1 cellular context compared by ENCODE assay signal in genomic region chr1:8423702-8424538, GRCh38.
TF ChIP-seq lines count a peak whose summit lies in the region.

No MANE protein-coding gene starts in this region.

TF ChIP-seq in K562, 482 proteins besides CTCF, POLR2A, EP300 and RAD21 (continued from another document):
- TF ChIP-seq ZBTB49 (CRISPR knock-in tag; IDR thresholded peaks at IDR 0.05; ENCODE audit: borderline replicate concordance) (no peak), RBM22 (IDR thresholded peaks at IDR 0.05; ENCODE audit: low read depth, low read length, poor library complexity, severe bottlenecking) (peak; percentile 82), BCOR (IDR thresholded peaks at IDR 0.05) (0 out of 2 replicates have a peak, but pooled peaks have one; percentile 6), MAFF (IDR thresholded peaks at IDR 0.05; ENCODE audit: low read length) (peak; percentile 28; the same call in 1 of the 2 replicates), ELF2 (CRISPR knock-in tag; IDR thresholded peaks at IDR 0.05) (0 out of 2 replicates have a peak, but pooled peaks have one; percentile 56), POLR2G (IDR thresholded peaks at IDR 0.05; ENCODE audit: low read depth, low read length) (peak; percentile 74), ELK3 (CRISPR knock-in tag; IDR thresholded peaks at IDR 0.05) (no peak), EGR1 (conservative IDR thresholded peaks at IDR 0.05) (peak; percentile 41), KDM1A (IDR thresholded peaks at IDR 0.05) (peak; percentile 29 to 45; a peak in 2 of 4 replicates), MYC (IDR thresholded peaks at IDR 0.05; ENCODE audit: low read depth, low read length) (peak; percentile 50; the same call in 1 of the 2 replicates), MYC (CRISPR knock-in tag; IDR thresholded peaks at IDR 0.05; ENCODE audit: borderline replicate concordance, low read depth) (no peak), CSDE1 (IDR thresholded peaks at IDR 0.05) (no peak), E2F6 (IDR thresholded peaks at IDR 0.05; ENCODE audit: borderline replicate concordance in 1 of 2, extremely low read depth in 1 of 2, insufficient read depth in 1 of 2, insufficient read length in 1 of 2, low read depth in 1 of 2, low read length in 1 of 2, poor library complexity in 1 of 2, severe bottlenecking in 1 of 2) (peak in 1 of 2 experiments; percentile 24), ZNF143 (CRISPR knock-in tag; IDR thresholded peaks at IDR 0.05) (0 out of 2 replicates have a peak, but pooled peaks have one; percentile 14), KLF1 (tag; IDR thresholded peaks at IDR 0.05) (0 out of 2 replicates have a peak, but pooled peaks have one; percentile 31), FOXA1 (IDR thresholded peaks at IDR 0.05; ENCODE audit: borderline replicate concordance) (no peak)
